Comparison of ENCODE assay signal across 10 cellular contexts in the genomic region with DNA sequence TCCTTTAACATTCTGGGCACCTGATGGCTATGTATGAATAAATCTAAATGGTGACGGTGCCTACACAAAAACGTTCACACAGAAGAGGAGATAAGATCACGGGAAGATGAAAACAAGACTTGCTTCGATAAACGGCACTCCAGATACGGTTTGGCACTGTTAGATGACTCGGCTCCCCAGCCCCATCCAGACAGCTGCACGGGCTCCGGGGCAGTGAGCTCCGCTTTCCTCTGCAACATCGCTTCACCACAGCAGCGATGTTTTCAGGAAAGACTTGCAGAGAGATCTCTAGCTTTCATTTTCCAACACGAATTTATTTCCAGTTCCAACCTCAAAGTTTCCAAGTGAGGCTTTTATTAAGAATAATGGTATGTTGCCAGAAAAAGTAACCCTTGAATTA.
DNase-seq lines count a peak whose midpoint lies in the region; ATAC-seq lines count a peak whose summit lies in the region.
"Had no signal": no experiment of that assay in that cellular context is flagged by ENCODE, and none has a peak within 500 bp of the region (broad histone marks: within the 10 kb centered on the region; RNA-seq: fewer than 3 reads in every experiment).

No MANE protein-coding gene starts in this region.

- H3K4me3 Mint-ChIP-seq in activated CD4-positive, alpha-beta T cell treated with anti-CD3 and anti-CD28 coated beads, Interleukin-2, amount 10 ng/mL, durations not matched to agents 24 days and 14 days = peak overlapping the region; percentile 71
- peak overlapping the region; percentile 22 to 46 for H3K4me3 Mint-ChIP-seq in stimulated activated naive B cell treated with anti-CD40 and anti-IgM and Interleukin-4, amounts not matched to agents 10 μg/mL and 1 μg/mL and 100 μg/mL, for 72 hours

- intact Hi-C loops in activated CD4-positive, alpha-beta T cell treated with anti-CD3 and anti-CD28 coated beads, Interleukin-2, amount 10 ng/mL, durations not matched to agents 24 days and 14 days (cut with micrococcal nuclease) = no loop called here

- peak; percentile 65 for DNase-seq in activated CD4-positive, alpha-beta T cell treated with anti-CD3 and anti-CD28 coated beads for 48 hours
- no peak for DNase-seq in activated CD4-positive, alpha-beta T cell treated with anti-CD3 and anti-CD28 coated beads, Interleukin-2, amount 50 U/mL, for 1 hour
- peak; percentile 70 for DNase-seq in activated CD4-positive, alpha-beta T cell treated with anti-CD3 and anti-CD28 coated beads, Interleukin-2, amount 10 ng/mL, durations not matched to agents 24 days and 14 days
- DNase-seq in fibroblast of peridontal ligament (ENCODE audit: extremely low read depth) = peak; percentile 65
- no peak for DNase-seq in stimulated activated naive B cell treated with anti-CD40 and anti-IgM and Interleukin-4, amounts not matched to agents 10 μg/mL and 1 μg/mL and 100 μg/mL, for 72 hours
- no peak for DNase-seq in NCI-H69 (lab: John Stamatoyannopoulos, UW)
- DNase-seq in mesenteric fat pad (ENCODE audit: low spot score) = no peak
- no peak for DNase-seq in GOT3 (lab: John Stamatoyannopoulos, UW)
- DNase-seq: foreskin melanocyte, NCI-H524 treated with DMSO at 0.1 percent for 48 hours had no signal

- H3K36me3 Mint-ChIP-seq in activated CD4-positive, alpha-beta T cell treated with anti-CD3 and anti-CD28 coated beads, Interleukin-2, amount 10 ng/mL, durations not matched to agents 24 days and 14 days (ENCODE audit: low read depth) = no peaks in the 10 kb centered on the region
- H3K36me3 Mint-ChIP-seq in stimulated activated naive B cell treated with anti-CD40 and anti-IgM and Interleukin-4, amounts not matched to agents 10 μg/mL and 1 μg/mL and 100 μg/mL, for 72 hours = peaks cover 0 to 1% of the 10 kb centered on the region in 2 donors

- H3K27me3 Mint-ChIP-seq in activated CD4-positive, alpha-beta T cell treated with anti-CD3 and anti-CD28 coated beads, Interleukin-2, amount 10 ng/mL, durations not matched to agents 24 days and 14 days = peaks cover 23% of the 10 kb centered on the region
- peaks cover 0 to 16% of the 10 kb centered on the region in 2 donors for H3K27me3 Mint-ChIP-seq in stimulated activated naive B cell treated with anti-CD40 and anti-IgM and Interleukin-4, amounts not matched to agents 10 μg/mL and 1 μg/mL and 100 μg/mL, for 72 hours

- no peaks in the 10 kb centered on the region for H3K9me3 Mint-ChIP-seq in activated CD4-positive, alpha-beta T cell treated with anti-CD3 and anti-CD28 coated beads, Interleukin-2, amount 10 ng/mL, durations not matched to agents 24 days and 14 days
- H3K9me3 Mint-ChIP-seq in stimulated activated naive B cell treated with anti-CD40 and anti-IgM and Interleukin-4, amounts not matched to agents 10 μg/mL and 1 μg/mL and 100 μg/mL, for 72 hours = peaks cover 2 to 3% of the 10 kb centered on the region in 2 donors

- no peak overlapping the region for H3K27ac Mint-ChIP-seq in activated CD4-positive, alpha-beta T cell treated with anti-CD3 and anti-CD28 coated beads, Interleukin-2, amount 10 ng/mL, durations not matched to agents 24 days and 14 days
- no peak overlapping the region for H3K27ac Mint-ChIP-seq in stimulated activated naive B cell treated with anti-CD40 and anti-IgM and Interleukin-4, amounts not matched to agents 10 μg/mL and 1 μg/mL and 100 μg/mL, for 72 hours

- ATAC-seq in stimulated activated naive B cell treated with anti-CD40 and anti-IgM and Interleukin-4, amounts not matched to agents 10 μg/mL and 1 μg/mL and 100 μg/mL, for 72 hours (replicated peaks) = no peak

- peaks cover 21% of the 10 kb centered on the region for H3K4me1 Mint-ChIP-seq in activated CD4-positive, alpha-beta T cell treated with anti-CD3 and anti-CD28 coated beads, Interleukin-2, amount 10 ng/mL, durations not matched to agents 24 days and 14 days
- H3K4me1 Mint-ChIP-seq in stimulated activated naive B cell treated with anti-CD40 and anti-IgM and Interleukin-4, amounts not matched to agents 10 μg/mL and 1 μg/mL and 100 μg/mL, for 72 hours = peaks cover 21% of the 10 kb centered on the region in 2 donors

Comparison
In these comparisons a context has a peak if more than half of its experiments do, and no peak if none do; other contexts are left out.
1. DNase-seq: peak in activated CD4-positive, alpha-beta T cell treated with anti-CD3 and anti-CD28 coated beads for 48 hours (single experiment), activated CD4-positive, alpha-beta T cell treated with anti-CD3 and anti-CD28 coated beads, Interleukin-2, amount 10 ng/mL, durations not matched to agents 24 days and 14 days (single experiment) and fibroblast of peridontal ligament (single experiment); none in activated CD4-positive, alpha-beta T cell treated with anti-CD3 and anti-CD28 coated beads, Interleukin-2, amount 50 U/mL, for 1 hour (single experiment), stimulated activated naive B cell treated with anti-CD40 and anti-IgM and Interleukin-4, amounts not matched to agents 10 μg/mL and 1 μg/mL and 100 μg/mL, for 72 hours (single experiment), NCI-H69 (single experiment), mesenteric fat pad (single experiment) and GOT3 (single experiment).